6 cellular contexts compared by ENCODE assay signal in the genomic region with DNA sequence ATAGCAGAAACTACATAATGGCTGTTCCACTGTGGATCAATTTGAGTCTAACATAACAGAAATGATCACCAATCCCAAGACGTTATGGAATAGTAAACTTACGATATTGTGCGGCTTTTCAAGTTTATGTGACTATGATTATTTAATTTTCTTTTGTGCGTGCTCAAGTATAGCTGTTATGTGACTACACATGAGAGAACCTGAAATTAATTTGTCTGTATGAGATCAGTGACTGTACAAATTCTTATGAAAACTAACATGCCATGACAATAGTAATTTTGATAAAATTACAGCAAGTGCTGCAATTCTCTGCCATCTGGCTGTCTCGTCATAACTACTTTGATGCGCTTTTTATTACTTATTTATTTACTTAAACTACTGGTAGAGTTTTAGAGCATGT.
"Had no signal": no experiment of that assay in that cellular context is flagged by ENCODE, and none has a peak within 500 bp of the region (broad histone marks: within the 10 kb centered on the region; RNA-seq: fewer than 3 reads in every experiment).

No MANE protein-coding gene starts in this region.

- H3K4me3 ChIP-seq: GM23338, K562 had no signal

- H3K4me2 ChIP-seq: GM23338 had no signal

- H2AFZ ChIP-seq: GM23338 had no signal

- DNase-seq: H9, HCEC 1CT, IMR-90, KG1 had no signal

- ATAC-seq: GM23338, K562 had no signal
